10 cellular contexts compared by ENCODE assay signal in the genomic region with DNA sequence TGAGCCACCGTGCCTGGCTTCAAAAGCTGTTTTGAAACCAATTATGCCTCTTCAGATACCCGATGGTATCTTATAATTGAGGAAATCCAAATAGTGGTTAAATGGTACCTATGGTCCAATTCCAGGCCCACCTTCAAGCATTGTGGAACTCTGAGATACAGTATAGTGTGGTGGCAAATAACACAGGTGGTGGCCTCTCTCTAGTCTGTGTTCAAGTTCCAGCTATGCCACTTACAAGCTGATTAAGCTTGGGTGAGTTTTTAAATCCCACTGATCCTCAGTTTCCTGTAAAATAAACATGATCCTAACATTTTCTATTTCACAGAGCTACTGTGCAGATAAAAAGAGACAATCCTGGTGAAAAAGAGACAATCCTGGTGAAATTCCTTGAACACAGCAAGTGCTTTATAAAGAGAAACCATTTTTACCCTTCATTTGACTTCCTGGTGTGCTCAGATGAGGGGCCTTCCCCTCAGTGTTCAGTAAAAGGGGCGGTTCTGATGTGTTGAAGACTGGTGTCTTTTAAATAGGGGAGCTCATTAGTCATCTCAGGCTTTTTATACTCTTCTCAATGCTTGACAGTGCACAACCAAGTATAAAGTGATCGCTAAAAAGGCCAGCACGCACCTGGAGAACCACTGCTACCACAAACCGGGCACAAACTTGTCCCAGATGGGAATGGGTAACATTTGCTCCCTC.
DNase-seq lines count a peak whose midpoint lies in the region; ATAC-seq and TF ChIP-seq lines count a peak whose summit lies in the region.
"Had no signal": no experiment of that assay in that cellular context is flagged by ENCODE, and none has a peak within 500 bp of the region (broad histone marks: within the 10 kb centered on the region; RNA-seq: fewer than 3 reads in every experiment).

No MANE protein-coding gene starts in this region.

- H3K9me3 Mint-ChIP-seq in activated naive CD4-positive, alpha-beta T cell treated with anti-CD3 and anti-CD28 coated beads, Interleukin-2, amount 10 ng/mL, durations not matched to agents 7 days and 5 days, result no peaks in the 10 kb centered on the region

- peak overlapping the region; percentile 90 for H3K27ac Mint-ChIP-seq in activated naive CD4-positive, alpha-beta T cell treated with anti-CD3 and anti-CD28 coated beads, Interleukin-2, amount 10 ng/mL, durations not matched to agents 7 days and 5 days

- no peak for TF ChIP-seq POLR2A in erythroblast (IDR thresholded peaks at IDR 0.05; ENCODE audit: low read length)

- peak; percentile 85 for ATAC-seq in GM18498 (IDR thresholded peaks at IDR 0.05; ENCODE audit: unreplicated experiment)
- ATAC-seq in GM19438 (IDR thresholded peaks at IDR 0.05; ENCODE audit: low read depth, unreplicated experiment), result peak; percentile 84
- ATAC-seq in HG03066 (IDR thresholded peaks at IDR 0.05; ENCODE audit: low read depth, unreplicated experiment), result peak; percentile 72
- ATAC-seq: left cardiac atrium had no signal

- H3K4me3 Mint-ChIP-seq in activated naive CD4-positive, alpha-beta T cell treated with anti-CD3 and anti-CD28 coated beads, Interleukin-2, amount 10 ng/mL, durations not matched to agents 7 days and 5 days, result no peak overlapping the region

- peaks cover 66% of the 10 kb centered on the region for H3K4me1 Mint-ChIP-seq in activated naive CD4-positive, alpha-beta T cell treated with anti-CD3 and anti-CD28 coated beads, Interleukin-2, amount 10 ng/mL, durations not matched to agents 7 days and 5 days

- CTCF ChIA-PET in activated naive CD4-positive, alpha-beta T cell treated with anti-CD3 and anti-CD28 coated beads, Interleukin-2, amount 10 ng/mL, durations not matched to agents 7 days and 5 days (lab: Charles Lee), result interaction anchor here (1.4 to 2.0 kb wide), 2 partner anchors 9 to 22 kb away, joined by 4 to 10 read pairs; no protein-coding TSS in a partner anchor

- H3K36me3 Mint-ChIP-seq in activated naive CD4-positive, alpha-beta T cell treated with anti-CD3 and anti-CD28 coated beads, Interleukin-2, amount 10 ng/mL, durations not matched to agents 7 days and 5 days, result peaks cover 4% of the 10 kb centered on the region

- no peaks in the 10 kb centered on the region for H3K27me3 Mint-ChIP-seq in activated naive CD4-positive, alpha-beta T cell treated with anti-CD3 and anti-CD28 coated beads, Interleukin-2, amount 10 ng/mL, durations not matched to agents 7 days and 5 days

- peak; percentile 42 for DNase-seq in activated naive CD4-positive, alpha-beta T cell treated with anti-CD3 and anti-CD28 coated beads, Interleukin-2, amount 10 ng/mL, durations not matched to agents 7 days and 5 days
- DNase-seq in putamen (ENCODE audit: low spot score) (no peak), erythroblast (lab: John Stamatoyannopoulos, UW) (no peak), NCI-H1417 treated with DMSO at 0.1 percent for 48 hours (lab: John Stamatoyannopoulos, UW) (no peak), SKM-1 (lab: John Stamatoyannopoulos, UW; ENCODE audit: unreplicated experiment) (no peak)
- DNase-seq: left cardiac atrium, upper lobe of left lung had no signal
